ENCODE assay signal across 3 cellular contexts in the genomic region with DNA sequence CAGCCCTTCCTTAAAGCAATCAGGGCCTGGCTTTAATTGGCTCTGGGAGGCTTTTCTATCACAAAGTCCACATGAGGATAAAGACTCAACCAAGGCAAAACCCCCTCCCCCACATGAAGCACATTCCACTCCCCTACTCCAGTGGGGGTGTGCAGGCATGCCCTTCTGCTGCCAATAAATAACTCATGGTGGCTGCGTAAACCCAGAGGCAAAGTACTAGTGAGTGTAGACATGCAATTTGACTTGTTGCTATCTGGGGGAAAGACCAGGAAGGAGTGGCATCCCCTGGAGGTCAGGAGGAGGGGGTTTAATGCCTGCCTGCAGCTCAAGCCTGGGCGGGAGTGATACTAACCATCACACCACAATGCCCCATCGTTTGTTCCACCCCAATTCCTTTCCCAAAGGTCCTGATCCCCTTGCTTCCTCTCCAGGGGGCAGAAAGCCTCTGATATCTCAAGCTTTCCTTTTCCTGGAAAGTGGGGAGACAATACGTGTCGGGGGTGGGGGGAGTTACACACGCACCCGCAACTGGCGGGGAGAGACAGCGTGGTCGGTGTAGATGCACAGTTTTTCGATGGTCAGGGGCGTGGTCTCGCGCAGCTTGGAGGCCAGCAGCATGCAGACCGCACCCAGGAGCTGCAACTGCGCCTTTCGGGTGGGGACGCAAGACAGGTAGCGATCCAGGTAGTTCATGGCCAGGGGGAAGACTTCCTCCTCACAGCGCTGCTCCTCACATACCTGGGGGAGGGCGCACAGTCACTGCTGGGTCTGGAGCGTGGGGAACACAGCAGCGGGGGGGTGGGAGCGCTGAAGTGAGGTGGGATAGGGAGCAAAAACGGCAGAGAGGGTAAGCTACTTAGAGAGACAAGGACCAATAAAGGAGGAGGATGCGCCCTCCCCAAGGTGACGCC.
A peak's percentile ranks its signal among the peaks of the same experiment; 100 is the strongest.
TF ChIP-seq lines count a peak whose summit lies in the region.

No MANE protein-coding gene starts in this region.

TF ChIP-seq in SK-N-SH, 30 proteins besides CTCF, POLR2A, EP300 and RAD21:
- TF ChIP-seq NFIC (IDR thresholded peaks at IDR 0.05; ENCODE audit: borderline replicate concordance) (no peak), TAF1 (IDR thresholded peaks at IDR 0.05; ENCODE audit: borderline replicate concordance, low read depth, low read length) (no peak), TCF12 (IDR thresholded peaks at IDR 0.05) (no peak), GABPA (IDR thresholded peaks at IDR 0.05; ENCODE audit: low read depth) (no peak), PBX3 (IDR thresholded peaks at IDR 0.05) (no peak), ZBTB33 (IDR thresholded peaks at IDR 0.05; ENCODE audit: borderline replicate concordance, low read depth) (no peak), FOSL2 (IDR thresholded peaks at IDR 0.05; ENCODE audit: borderline replicate concordance, low read depth) (no peak), YY1 (IDR thresholded peaks at IDR 0.05; ENCODE audit: low read depth) (no peak)
- TF ChIP-seq, protein P1, sequence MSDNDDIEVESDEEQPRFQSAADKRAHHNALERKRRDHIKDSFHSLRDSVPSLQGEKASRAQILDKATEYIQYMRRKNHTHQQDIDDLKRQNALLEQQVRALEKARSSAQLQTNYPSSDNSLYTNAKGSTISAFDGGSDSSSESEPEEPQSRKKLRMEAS (IDR thresholded peaks at IDR 0.05; ENCODE audit: low read depth), result no peak

TF ChIP-seq in SK-N-SH treated with all-trans-retinoic acid at 6 μM for 48 hours, 23 proteins besides CTCF, POLR2A, EP300 and RAD21:
- TF ChIP-seq CSDC2 (CRISPR knock-in tag; IDR thresholded peaks at IDR 0.05) (no peak), TOX (CRISPR knock-in tag; IDR thresholded peaks at IDR 0.05; ENCODE audit: borderline replicate concordance) (no peak), POU6F1 (CRISPR knock-in tag; IDR thresholded peaks at IDR 0.05; ENCODE audit: borderline replicate concordance, low read depth) (no peak), ZFP30 (CRISPR knock-in tag; IDR thresholded peaks at IDR 0.05) (no peak), GLIS3 (CRISPR knock-in tag; IDR thresholded peaks at IDR 0.05) (no peak), ISL1 (CRISPR knock-in tag; IDR thresholded peaks at IDR 0.05) (no peak), BACH2 (CRISPR knock-in tag; IDR thresholded peaks at IDR 0.05; ENCODE audit: borderline replicate concordance) (no peak), OSR1 (CRISPR knock-in tag; IDR thresholded peaks at IDR 0.05) (no peak), ZNF8 (CRISPR knock-in tag; IDR thresholded peaks at IDR 0.05) (no peak), RARB (CRISPR knock-in tag; IDR thresholded peaks at IDR 0.05) (no peak), CSRNP3 (CRISPR knock-in tag; IDR thresholded peaks at IDR 0.05) (no peak), ARNTL (CRISPR knock-in tag; IDR thresholded peaks at IDR 0.05; ENCODE audit: borderline replicate concordance, low read depth) (no peak), ZNF565 (CRISPR knock-in tag; conservative IDR thresholded peaks at IDR 0.05; ENCODE audit: low read depth) (no peak), SNAI2 (CRISPR knock-in tag; IDR thresholded peaks at IDR 0.05) (no peak), PPARA (CRISPR knock-in tag; IDR thresholded peaks at IDR 0.05; ENCODE audit: borderline replicate concordance) (no peak), ZC3H10 (CRISPR knock-in tag; IDR thresholded peaks at IDR 0.05) (no peak)
- TF ChIP-seq, protein P2, sequence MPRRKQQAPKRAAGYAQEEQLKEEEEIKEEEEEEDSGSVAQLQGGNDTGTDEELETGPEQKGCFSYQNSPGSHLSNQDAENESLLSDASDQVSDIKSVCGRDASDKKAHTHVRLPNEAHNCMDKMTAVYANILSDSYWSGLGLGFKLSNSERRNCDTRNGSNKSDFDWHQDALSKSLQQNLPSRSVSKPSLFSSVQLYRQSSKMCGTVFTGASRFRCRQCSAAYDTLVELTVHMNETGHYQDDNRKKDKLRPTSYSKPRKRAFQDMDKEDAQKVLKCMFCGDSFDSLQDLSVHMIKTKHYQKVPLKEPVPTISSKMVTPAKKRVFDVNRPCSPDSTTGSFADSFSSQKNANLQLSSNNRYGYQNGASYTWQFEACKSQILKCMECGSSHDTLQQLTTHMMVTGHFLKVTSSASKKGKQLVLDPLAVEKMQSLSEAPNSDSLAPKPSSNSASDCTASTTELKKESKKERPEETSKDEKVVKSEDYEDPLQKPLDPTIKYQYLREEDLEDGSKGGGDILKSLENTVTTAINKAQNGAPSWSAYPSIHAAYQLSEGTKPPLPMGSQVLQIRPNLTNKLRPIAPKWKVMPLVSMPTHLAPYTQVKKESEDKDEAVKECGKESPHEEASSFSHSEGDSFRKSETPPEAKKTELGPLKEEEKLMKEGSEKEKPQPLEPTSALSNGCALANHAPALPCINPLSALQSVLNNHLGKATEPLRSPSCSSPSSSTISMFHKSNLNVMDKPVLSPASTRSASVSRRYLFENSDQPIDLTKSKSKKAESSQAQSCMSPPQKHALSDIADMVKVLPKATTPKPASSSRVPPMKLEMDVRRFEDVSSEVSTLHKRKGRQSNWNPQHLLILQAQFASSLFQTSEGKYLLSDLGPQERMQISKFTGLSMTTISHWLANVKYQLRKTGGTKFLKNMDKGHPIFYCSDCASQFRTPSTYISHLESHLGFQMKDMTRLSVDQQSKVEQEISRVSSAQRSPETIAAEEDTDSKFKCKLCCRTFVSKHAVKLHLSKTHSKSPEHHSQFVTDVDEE (CRISPR knock-in tag; IDR thresholded peaks at IDR 0.05), result no peak

TF ChIP-seq in H1, 55 proteins besides CTCF, POLR2A, EP300 and RAD21:
- TF ChIP-seq E2F6 (IDR thresholded peaks at IDR 0.05) (peak; percentile 48), SAP30 (IDR thresholded peaks at IDR 0.05; ENCODE audit: insufficient read depth, insufficient replicate concordance, low read length) (peak; percentile 11), GABPA (IDR thresholded peaks at IDR 0.05; ENCODE audit: borderline replicate concordance, insufficient read depth, low read length) (no peak), SIN3A (conservative IDR thresholded peaks at IDR 0.05 in 1 of 2, IDR thresholded peaks at IDR 0.05 in 1 of 2; ENCODE audit: low read depth in 1 of 2, low read length in 2 of 2) (0 out of 4 replicates have a peak, but pooled peaks of 1 of the 2 experiments have one; percentile 3)
- TF ChIP-seq, protein P1 (IDR thresholded peaks at IDR 0.05), result peak; percentile 50
